11 cellular contexts compared by ENCODE assay signal in genomic region chr17:80649200-80649644, GRCh38.
DNase-seq lines count a peak whose midpoint lies in the region; ATAC-seq and TF ChIP-seq lines count a peak whose summit lies in the region.
"Had no signal": no experiment of that assay in that cellular context is flagged by ENCODE, and none has a peak within 500 bp of the region (broad histone marks: within the 10 kb centered on the region; RNA-seq: fewer than 3 reads in every experiment).

No MANE protein-coding gene starts in this region.

- H3K4me3 ChIP-seq in breast epithelium: peak overlapping the region in 1 of 3 donors; percentile 21
- H3K4me3 ChIP-seq: neural progenitor cell had no signal

- DNase-seq in MCF 10A (ENCODE audit: unreplicated experiment) (peak; percentile 59), breast epithelium (ENCODE audit: low spot score in 2 of 2) (no peak), nephron progenitor cell (no peak), left lobe of liver (ENCODE audit: low spot score) (no peak)
- no peak for DNase-seq in activated CD4-positive, alpha-beta memory T cell treated with anti-CD3 and anti-CD28 coated beads, Interleukin-2, amount 10 ng/mL, durations not matched to agents 7 days and 5 days
- DNase-seq in effector memory CD8-positive, alpha-beta T cell: no peak
- no peak for DNase-seq in stimulated activated effector memory CD8-positive, alpha-beta T cell treated with anti-CD3 and anti-CD28 coated beads, Interleukin-12 subunit alpha, Interleukin-12 subunit beta, amount 100 ng/mL, for 72 hours (ENCODE audit: low spot score in 2 of 2)
- DNase-seq: activated B cell treated with CpG ODN at 0.5 μM for 24 hours, NCI-H1048 had no signal

- H3K27ac Mint-ChIP-seq in MCF 10A (ENCODE audit: low read depth, unreplicated experiment) (peak overlapping the region; percentile 87), nephron progenitor cell (no peak overlapping the region)
- peak overlapping the region; percentile 81 for H3K27ac Mint-ChIP-seq in activated CD4-positive, alpha-beta memory T cell treated with anti-CD3 and anti-CD28 coated beads, Interleukin-2, amount 10 ng/mL, durations not matched to agents 7 days and 5 days
- H3K27ac Mint-ChIP-seq in effector memory CD8-positive, alpha-beta T cell: peak overlapping the region in 1 of 2 donors; percentile 76
- peak overlapping the region; percentile 92 for H3K27ac Mint-ChIP-seq in stimulated activated effector memory CD8-positive, alpha-beta T cell treated with anti-CD3 and anti-CD28 coated beads, Interleukin-12 subunit alpha, Interleukin-12 subunit beta, amount 100 ng/mL, for 72 hours
- H3K27ac Mint-ChIP-seq: activated B cell treated with CpG ODN at 0.5 μM for 24 hours had no signal

- no peaks in the 10 kb centered on the region for H3K27me3 Mint-ChIP-seq in MCF 10A (ENCODE audit: insufficient read depth, unreplicated experiment)
- H3K27me3 Mint-ChIP-seq in activated CD4-positive, alpha-beta memory T cell treated with anti-CD3 and anti-CD28 coated beads, Interleukin-2, amount 10 ng/mL, durations not matched to agents 7 days and 5 days: no peaks in the 10 kb centered on the region
- H3K27me3 Mint-ChIP-seq in effector memory CD8-positive, alpha-beta T cell: no peaks in the 10 kb centered on the region
- no peaks in the 10 kb centered on the region for H3K27me3 Mint-ChIP-seq in nephron progenitor cell (ENCODE audit: low read depth, poor library complexity)
- H3K27me3 Mint-ChIP-seq: activated B cell treated with CpG ODN at 0.5 μM for 24 hours had no signal

- H3K36me3 ChIP-seq in breast epithelium: no peaks in the 10 kb centered on the region
- H3K36me3 ChIP-seq: neural progenitor cell had no signal

- intact Hi-C loops in MCF 10A (cut with micrococcal nuclease): no loop called here
- intact Hi-C loops in breast epithelium (cut with DNase I; ENCODE audit: low total_unique reads): no loop called here

- no peak for TF ChIP-seq POLR2A in breast epithelium (IDR thresholded peaks at IDR 0.05)

- no TSS peak for BruUV-seq in MCF 10A (replicated peaks; lab: Mats Ljungman, UMichigan)

- H3K9me3 ChIP-seq in breast epithelium: peaks cover 0 to 4% of the 10 kb centered on the region in 2 donors

- TF ChIP-seq CTCF in MCF 10A (IDR thresholded peaks at IDR 0.05; ENCODE audit: unreplicated experiment) (no peak), breast epithelium (IDR thresholded peaks at IDR 0.05) (no peak), nephron progenitor cell (IDR thresholded peaks at IDR 0.05) (no peak)

- no peak for ATAC-seq in effector memory CD8-positive, alpha-beta T cell (replicated peaks)
- ATAC-seq in stimulated activated effector memory CD8-positive, alpha-beta T cell treated with anti-CD3 and anti-CD28 coated beads, Interleukin-12 subunit alpha, Interleukin-12 subunit beta, amount 100 ng/mL, for 72 hours: peak; percentile 77
- ATAC-seq in GM19463 (IDR thresholded peaks at IDR 0.05; ENCODE audit: unreplicated experiment) (no peak), left lobe of liver (no peak)

- H3K4me3 Mint-ChIP-seq in MCF 10A (ENCODE audit: unreplicated experiment): peak overlapping the region; percentile 41
- no peak overlapping the region for H3K4me3 Mint-ChIP-seq in activated CD4-positive, alpha-beta memory T cell treated with anti-CD3 and anti-CD28 coated beads, Interleukin-2, amount 10 ng/mL, durations not matched to agents 7 days and 5 days
- H3K4me3 Mint-ChIP-seq in effector memory CD8-positive, alpha-beta T cell: peak overlapping the region; percentile 55 to 68
- peak overlapping the region; percentile 58 for H3K4me3 Mint-ChIP-seq in stimulated activated effector memory CD8-positive, alpha-beta T cell treated with anti-CD3 and anti-CD28 coated beads, Interleukin-12 subunit alpha, Interleukin-12 subunit beta, amount 100 ng/mL, for 72 hours
- H3K4me3 Mint-ChIP-seq in nephron progenitor cell: no peak overlapping the region
- H3K4me3 Mint-ChIP-seq: activated B cell treated with CpG ODN at 0.5 μM for 24 hours, neural progenitor cell had no signal

- no peak overlapping the region for H3K27ac ChIP-seq in breast epithelium
- H3K27ac ChIP-seq: neural progenitor cell had no signal

- H3K27me3 ChIP-seq in breast epithelium: no peaks in the 10 kb centered on the region
- H3K27me3 ChIP-seq: neural progenitor cell had no signal

- H3K4me1 Mint-ChIP-seq in MCF 10A (ENCODE audit: insufficient read depth, unreplicated experiment): peaks cover 40% of the 10 kb centered on the region
- H3K4me1 Mint-ChIP-seq in activated CD4-positive, alpha-beta memory T cell treated with anti-CD3 and anti-CD28 coated beads, Interleukin-2, amount 10 ng/mL, durations not matched to agents 7 days and 5 days: peaks cover 58% of the 10 kb centered on the region
- peaks cover 43 to 44% of the 10 kb centered on the region in 2 donors for H3K4me1 Mint-ChIP-seq in effector memory CD8-positive, alpha-beta T cell (ENCODE audit: low read depth in 2 of 2)
- peaks cover 57% of the 10 kb centered on the region for H3K4me1 Mint-ChIP-seq in stimulated activated effector memory CD8-positive, alpha-beta T cell treated with anti-CD3 and anti-CD28 coated beads, Interleukin-12 subunit alpha, Interleukin-12 subunit beta, amount 100 ng/mL, for 72 hours
- peaks cover 65% of the 10 kb centered on the region for H3K4me1 Mint-ChIP-seq in nephron progenitor cell

- H3K9me3 Mint-ChIP-seq in MCF 10A (ENCODE audit: unreplicated experiment) (no peaks in the 10 kb centered on the region), nephron progenitor cell (peaks cover 4% of the 10 kb centered on the region)
- H3K9me3 Mint-ChIP-seq in activated CD4-positive, alpha-beta memory T cell treated with anti-CD3 and anti-CD28 coated beads, Interleukin-2, amount 10 ng/mL, durations not matched to agents 7 days and 5 days: peaks cover 10% of the 10 kb centered on the region
- H3K9me3 Mint-ChIP-seq in effector memory CD8-positive, alpha-beta T cell: no peaks in the 10 kb centered on the region
- peaks cover 3% of the 10 kb centered on the region for H3K9me3 Mint-ChIP-seq in stimulated activated effector memory CD8-positive, alpha-beta T cell treated with anti-CD3 and anti-CD28 coated beads, Interleukin-12 subunit alpha, Interleukin-12 subunit beta, amount 100 ng/mL, for 72 hours
- H3K9me3 Mint-ChIP-seq: activated B cell treated with CpG ODN at 0.5 μM for 24 hours had no signal

- CTCF ChIA-PET in MCF 10A (lab: Yijun Ruan, JAX): interaction anchor here (0.7 to 0.8 kb wide), 2 partner anchors 208 to 366 kb away, joined by 3 read pairs; no protein-coding TSS in a partner anchor
- CTCF ChIA-PET in activated CD4-positive, alpha-beta memory T cell treated with anti-CD3 and anti-CD28 coated beads, Interleukin-2, amount 10 ng/mL, durations not matched to agents 7 days and 5 days (lab: Charles Lee): interaction anchor here (1.0 to 2.1 kb wide), 7 partner anchors 8 to 251 kb away, joined by 3 to 7 read pairs (median 4); no protein-coding TSS in a partner anchor

- POLR2A ChIA-PET in MCF 10A (lab: Yijun Ruan, JAX): interaction anchor here (0.6 to 1.8 kb wide), 6 partner anchors 8 to 212 kb away, joined by 3 to 5 read pairs (median 3); no protein-coding TSS in a partner anchor
- POLR2A ChIA-PET in activated CD4-positive, alpha-beta memory T cell treated with anti-CD3 and anti-CD28 coated beads, Interleukin-2, amount 10 ng/mL, durations not matched to agents 7 days and 5 days (lab: Charles Lee): interaction anchor here (0.6 to 3.1 kb wide), 7 partner anchors 10 to 243 kb away, joined by 3 to 15 read pairs (median 4); partner anchors contain the start of gene RPTOR

- H3K4me1 ChIP-seq in breast epithelium: no peaks in the 10 kb centered on the region

- H3K36me3 Mint-ChIP-seq in MCF 10A (ENCODE audit: insufficient read depth, unreplicated experiment) (peaks cover 20% of the 10 kb centered on the region), nephron progenitor cell (ENCODE audit: low read depth) (peaks cover 23% of the 10 kb centered on the region)
- peaks cover 49% of the 10 kb centered on the region for H3K36me3 Mint-ChIP-seq in activated CD4-positive, alpha-beta memory T cell treated with anti-CD3 and anti-CD28 coated beads, Interleukin-2, amount 10 ng/mL, durations not matched to agents 7 days and 5 days (ENCODE audit: low read depth)
- no peaks in the 10 kb centered on the region for H3K36me3 Mint-ChIP-seq in effector memory CD8-positive, alpha-beta T cell (ENCODE audit: insufficient read depth)
- H3K36me3 Mint-ChIP-seq in stimulated activated effector memory CD8-positive, alpha-beta T cell treated with anti-CD3 and anti-CD28 coated beads, Interleukin-12 subunit alpha, Interleukin-12 subunit beta, amount 100 ng/mL, for 72 hours: peaks cover 16% of the 10 kb centered on the region

Comparison
In these comparisons a context has a peak if more than half of its experiments do, and no peak if none do; other contexts are left out.
1. H3K4me3 Mint-ChIP-seq: peak in MCF 10A (single experiment), effector memory CD8-positive, alpha-beta T cell (2 of 2) and stimulated activated effector memory CD8-positive, alpha-beta T cell treated with anti-CD3 and anti-CD28 coated beads, Interleukin-12 subunit alpha, Interleukin-12 subunit beta, amount 100 ng/mL, for 72 hours (single experiment); none in activated CD4-positive, alpha-beta memory T cell treated with anti-CD3 and anti-CD28 coated beads, Interleukin-2, amount 10 ng/mL, durations not matched to agents 7 days and 5 days (single experiment) and nephron progenitor cell (single experiment).